In genomic region chr2:69703189-69703588, GRCh38 we compare ENCODE assay signal across 22 cellular contexts. TPM values are rescaled to one million over a fixed set of nuclear protein-coding genes. Genes with fewer than 3 reads are reported as not detected.
DNase-seq lines count a peak whose midpoint lies in the region; ATAC-seq and FAIRE-seq lines count a peak whose summit lies in the region.
"Had no signal": no experiment of that assay in that cellular context is flagged by ENCODE, and none has a peak within 500 bp of the region (broad histone marks: within the 10 kb centered on the region; RNA-seq: fewer than 3 reads in every experiment).

No MANE protein-coding gene starts in this region.

- no peaks in the 10 kb centered on the region for H3K9me3 Mint-ChIP-seq in memory B cell
- H3K9me3 Mint-ChIP-seq: brain; CD8-positive, alpha-beta T cell; GM23338 had no signal

- no peaks in the 10 kb centered on the region for H3K79me2 ChIP-seq in Karpas-422 (ENCODE audit: low read length)

- peaks cover 24 to 39% (median 34%) of the 10 kb centered on the region in 10 experiments for H3K4me1 ChIP-seq in BLaER1 treated with 17β-estradiol and CSF1 and Interleukin-3, amounts not matched to agents 10 nM and 100 nM
- H3K4me1 ChIP-seq in Karpas-422 (ENCODE audit: low read length) = peaks cover 18% of the 10 kb centered on the region
- H3K4me1 ChIP-seq: psoas muscle, uterus had no signal

- peaks cover 15% of the 10 kb centered on the region for H3K27me3 Mint-ChIP-seq in memory B cell

- H3K4me2 ChIP-seq in BLaER1 treated with 17β-estradiol and CSF1 and Interleukin-3, amounts not matched to agents 10 nM and 100 nM = peak overlapping the region; percentile 38 to 78 (median 60)
- H3K4me2 ChIP-seq in Karpas-422 (ENCODE audit: low read depth, low read length, poor library complexity, severe bottlenecking) = peak overlapping the region; percentile 14
- H3K4me2 ChIP-seq: GM23338, KMS-11 had no signal

- no peaks in the 10 kb centered on the region for H3K9me2 ChIP-seq in Karpas-422 (replicated peaks; ENCODE audit: insufficient read depth, low read length)

- no peaks in the 10 kb centered on the region for H3K36me3 ChIP-seq in BLaER1 treated with 17β-estradiol and CSF1 and Interleukin-3, amounts not matched to agents 10 nM and 100 nM
- H3K36me3 ChIP-seq in Karpas-422 (ENCODE audit: insufficient read depth, low read length) = no peaks in the 10 kb centered on the region
- H3K36me3 ChIP-seq: uterus had no signal

- H4K20me1 ChIP-seq in BLaER1 treated with 17β-estradiol and CSF1 and Interleukin-3, amounts not matched to agents 10 nM and 100 nM = no peaks in the 10 kb centered on the region
- H4K20me1 ChIP-seq in Karpas-422 (ENCODE audit: insufficient read depth, low read depth, low read length) = no peaks in the 10 kb centered on the region

- H3K27me3 ChIP-seq in BLaER1 treated with 17β-estradiol and CSF1 and Interleukin-3, amounts not matched to agents 10 nM and 100 nM = no peaks in the 10 kb centered on the region
- H3K27me3 ChIP-seq in Karpas-422 (ENCODE audit: low read length) = no peaks in the 10 kb centered on the region
- H3K27me3 ChIP-seq: uterus had no signal

- H3K27ac Mint-ChIP-seq in memory B cell = no peak overlapping the region
- H3K27ac Mint-ChIP-seq: CD8-positive, alpha-beta T cell; GM23338 had no signal

- H3K27ac ChIP-seq in BLaER1 treated with 17β-estradiol and CSF1 and Interleukin-3, amounts not matched to agents 10 nM and 100 nM = peak overlapping the region in 10 of 11 experiments; percentile 21 to 75 (median 56); a peak in 19 of 22 replicates
- no peak overlapping the region for H3K27ac ChIP-seq in Karpas-422 (ENCODE audit: low read length)
- H3K27ac ChIP-seq: KMS-11, psoas muscle, uterus had no signal

- peaks cover 3% of the 10 kb centered on the region for H3K4me1 Mint-ChIP-seq in memory B cell

- no peaks in the 10 kb centered on the region for H3K36me3 Mint-ChIP-seq in memory B cell
- H3K36me3 Mint-ChIP-seq: brain; CD8-positive, alpha-beta T cell had no signal

- no peak for FAIRE-seq in urothelium cell line (lab: Jason Lieb, UNC)
- FAIRE-seq: small intestine had no signal

- ATAC-seq in memory B cell (ENCODE audit: low read depth) (peak; percentile 86), GM18517 (IDR thresholded peaks at IDR 0.05; ENCODE audit: unreplicated experiment) (no peak), HG02678 (IDR thresholded peaks at IDR 0.05; ENCODE audit: unreplicated experiment) (no peak), GM18861 (IDR thresholded peaks at IDR 0.05; ENCODE audit: unreplicated experiment) (no peak)
- ATAC-seq: CD8-positive, alpha-beta T cell; GM23338; left colon; psoas muscle had no signal

- H3K4me3 ChIP-seq in BLaER1 treated with 17β-estradiol and CSF1 and Interleukin-3, amounts not matched to agents 10 nM and 100 nM = no peak overlapping the region
- no peak overlapping the region for H3K4me3 ChIP-seq in Karpas-422 (ENCODE audit: low read length)
- H3K4me3 ChIP-seq: GM23338, psoas muscle, uterus had no signal

- H3K4me3 Mint-ChIP-seq in memory B cell = no peak overlapping the region
- H3K4me3 Mint-ChIP-seq: brain; CD8-positive, alpha-beta T cell; GM23338 had no signal

- no peak overlapping the region for H2AFZ ChIP-seq in Karpas-422 (ENCODE audit: low read length)
- H2AFZ ChIP-seq: GM23338 had no signal

- peak overlapping the region in 3 of 11 experiments; percentile 24 to 38 (median 37); a peak in 2 of 22 replicates for H3K9ac ChIP-seq in BLaER1 treated with 17β-estradiol and CSF1 and Interleukin-3, amounts not matched to agents 10 nM and 100 nM
- no peak overlapping the region for H3K9ac ChIP-seq in Karpas-422 (ENCODE audit: low read length)
- H3K9ac ChIP-seq: KMS-11 had no signal

- DNase-seq in Karpas-422 (peak; percentile 83), SIG-M5 (lab: John Stamatoyannopoulos, UW) (peak; percentile 79), memory B cell (ENCODE audit: low spot score in 2 of 2) (no peak), urothelium cell line (ENCODE audit: low spot score) (no peak)
- DNase-seq: activated CD4-positive, alpha-beta T cell treated with anti-CD3 and anti-CD28 coated beads, Interleukin-2, amount 50 U/mL, for 4 hours; activated CD4-positive, CD25-positive, alpha-beta regulatory T cell; activated effector memory CD4-positive, alpha-beta T cell treated with Interleukin-2 at 50 U/mL for 16 hours; CD8-positive, alpha-beta T cell; foreskin fibroblast; left colon; NCI-H1092; NCI-H187 treated with DMSO at 0.1 percent for 48 hours; psoas muscle; small intestine; uterus had no signal

- H3K9me3 ChIP-seq in BLaER1 treated with 17β-estradiol and CSF1 and Interleukin-3, amounts not matched to agents 10 nM and 100 nM (replicated peaks in 1 of 11) = peaks cover 0 to 9% (median 1%) of the 10 kb centered on the region in 11 experiments; a peak in 5 of 22 replicates
- H3K9me3 ChIP-seq in Karpas-422 (ENCODE audit: low read length) = no peaks in the 10 kb centered on the region
- H3K9me3 ChIP-seq: psoas muscle, uterus had no signal

RNA-seq across cellular contexts. Expression of gene ANXA4, which starts 38.7 kb away (rescaled TPM):
- 1.1 and 2.4 TPM in 2 replicates for total RNA-seq in Karpas-422 (2014; rRNA removed; shearing (Covaris generic); ENCODE audit: low replicate concordance)

RNA-seq across cellular contexts. Expression of gene AAK1, which starts 59.6 kb away (rescaled TPM):
- total RNA-seq in Karpas-422 (2014; rRNA removed; shearing (Covaris generic); ENCODE audit: low replicate concordance) = 5.6 and 6.8 TPM in 2 replicates

Comparison
In these comparisons a context has a peak if more than half of its experiments do, and no peak if none do; other contexts are left out.
1. DNase-seq: peak in Karpas-422 (single experiment) and SIG-M5 (single experiment); none in memory B cell (0 of 2) and urothelium cell line (single experiment).